In the genomic region with DNA sequence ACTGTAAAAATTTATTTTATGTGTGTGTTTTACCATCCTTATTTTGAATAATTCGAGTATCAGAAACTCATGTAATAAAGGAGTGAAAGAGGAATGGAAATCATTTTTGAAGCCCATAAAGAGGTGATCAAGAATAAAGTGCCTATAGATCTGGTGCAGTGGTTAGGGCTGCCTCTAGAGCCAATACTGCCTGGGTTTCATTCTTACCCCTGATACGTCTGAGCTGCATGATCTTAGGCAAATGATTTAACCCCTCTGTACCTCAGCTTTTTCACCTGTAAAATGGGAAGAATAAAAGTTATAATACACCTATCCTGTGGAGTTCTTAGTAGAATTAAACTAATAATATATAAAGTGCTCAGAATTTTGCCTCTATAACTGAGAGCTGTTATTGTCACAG, we compare ENCODE assay signal across 32 cellular contexts. TPM values are rescaled to one million over a fixed set of nuclear protein-coding genes. Genes with fewer than 3 reads are reported as not detected.
"Had no signal": no experiment of that assay in that cellular context is flagged by ENCODE, and none has a peak within 500 bp of the region (broad histone marks: within the 10 kb centered on the region; RNA-seq: fewer than 3 reads in every experiment).

No MANE protein-coding gene starts in this region.

- DNase-seq: activated effector memory CD4-positive, alpha-beta T cell treated with anti-CD3 and anti-CD28 coated beads, Interleukin-2, amount 50 U/mL, for 16 hours; activated effector memory CD4-positive, alpha-beta T cell treated with Interleukin-2 at 50 U/mL for 16 hours; activated gamma-delta T cell; activated gamma-delta T cell treated with Interleukin-2 at 50 U/mL for 16 hours; activated naive CD4-positive, alpha-beta T cell; activated naive CD4-positive, alpha-beta T cell treated with anti-CD3 and anti-CD28 coated beads for 36 hours; activated naive CD4-positive, alpha-beta T cell treated with anti-CD3 and anti-CD28 coated beads, Interleukin-2, amount 10 ng/mL, durations not matched to agents 7 days and 5 days; activated naive CD4-positive, alpha-beta T cell treated with anti-CD3 and anti-CD28 coated beads, Interleukin-2, amount 50 U/mL, for 16 hours; activated naive CD4-positive, alpha-beta T cell treated with Interleukin-2 at 50 U/mL for 16 hours; activated naive CD8-positive, alpha-beta T cell treated with anti-CD3 and anti-CD28 coated beads for 36 hours; activated naive CD8-positive, alpha-beta T cell treated with anti-CD3 and anti-CD28 coated beads, Interleukin-2, amount 10 ng/mL, durations not matched to agents 7 days and 5 days; activated naive CD8-positive, alpha-beta T cell treated with anti-CD3 and anti-CD28 coated beads, Interleukin-2, amount 50 U/mL, for 24 hours; activated T-cell treated with anti-CD3 and anti-CD28 coated beads, Interleukin-2, amount 50 U/mL, for 4 hours; activated T-cell treated with anti-CD3 and anti-CD28 coated beads, Interleukin-2, amount 50 U/mL, for 48 hours; activated T-cell treated with anti-CD3 and anti-CD28 coated beads, Interleukin-2, amount 50 U/mL, for 72 hours; adrenal gland; amniotic stem cell; amygdala; anterior cingulate cortex; aorta; body of pancreas; brain microvascular endothelial cell; caudate nucleus; central memory CD4-positive, alpha-beta T cell; cerebellar nuclear complex had no signal

- H3K27ac ChIP-seq: adrenal gland, ascending aorta, body of pancreas, brain microvascular endothelial cell, breast epithelium, cardiac muscle cell had no signal

- H3K36me3 ChIP-seq: adrenal gland, ascending aorta, brain microvascular endothelial cell, breast epithelium, cardiac muscle cell had no signal

- H3K27me3 ChIP-seq: adrenal gland, ascending aorta, body of pancreas, brain microvascular endothelial cell, breast epithelium, cardiac muscle cell had no signal

- ATAC-seq: activated naive CD4-positive, alpha-beta T cell treated with anti-CD3 and anti-CD28 coated beads, Interleukin-2, amount 50 U/mL, for 72 hours; activated naive CD8-positive, alpha-beta T cell treated with anti-CD3 and anti-CD28 coated beads, Interleukin-2, amount 50 U/mL, for 24 hours; activated T-cell treated with anti-CD3 and anti-CD28 coated beads, Interleukin-2, amount 50 U/mL, for 4 hours; activated T-cell treated with anti-CD3 and anti-CD28 coated beads, Interleukin-2, amount 50 U/mL, for 72 hours; activated T-helper 17 cell treated with anti-CD3 and anti-CD28 coated beads, Interleukin-2, amount 50 U/mL, for 72 hours; body of pancreas had no signal

- H3K4me1 ChIP-seq: adrenal gland, ascending aorta, breast epithelium had no signal

- FAIRE-seq: astrocyte, bronchial epithelial cell had no signal

- H3K4me3 ChIP-seq: adrenal gland, ascending aorta, body of pancreas, breast epithelium, cardiac muscle cell had no signal

- H3K9me3 ChIP-seq: adrenal gland, ascending aorta, body of pancreas, breast epithelium had no signal

RNA-seq across cellular contexts. Expression of gene EFHB, which starts 30.4 kb away (rescaled TPM):
- total RNA-seq: ascending aorta had no signal
